In the genomic region with DNA sequence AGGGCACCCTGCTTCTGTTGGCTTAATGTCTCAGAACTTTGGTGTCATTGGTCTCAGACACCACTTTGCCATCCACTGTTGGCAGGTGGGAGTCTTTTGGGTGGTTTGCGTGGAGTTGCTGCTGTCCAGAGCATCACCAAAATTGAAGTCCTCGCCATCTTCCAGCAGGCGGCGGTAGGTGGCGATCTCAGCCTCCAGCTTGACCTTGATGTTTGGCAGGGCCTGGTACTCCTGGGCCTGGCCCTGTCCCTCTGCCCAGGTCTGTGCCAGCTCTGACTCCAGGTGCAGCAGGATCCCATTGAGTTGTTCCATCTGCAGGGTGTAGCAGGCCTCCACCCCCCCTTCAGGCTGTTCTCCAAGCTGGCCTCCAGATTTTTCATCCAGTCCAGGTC, we compare ENCODE assay signal across 8 cellular contexts. TPM values are rescaled to one million over a fixed set of nuclear protein-coding genes. Genes with fewer than 3 reads are reported as not detected.
DNase-seq lines count a peak whose midpoint lies in the region; ATAC-seq and TF ChIP-seq lines count a peak whose summit lies in the region.
"Not testable (repeated sequence)": the region's sequence is repeated elsewhere in the genome, so short reads cannot be mapped to it uniquely, and the experiment has no call there.
"Had no signal": no experiment of that assay in that cellular context is flagged by ENCODE, and none has a peak within 500 bp of the region (broad histone marks: within the 10 kb centered on the region; RNA-seq: fewer than 3 reads in every experiment).

No MANE protein-coding gene starts in this region.

- H3K27me3 ChIP-seq in GM06990 (replicated peaks; ENCODE audit: control insufficient read depth, insufficient read depth, low read length); H9 (ENCODE audit: insufficient read depth, low read length): not testable (repeated sequence)

- not testable (repeated sequence) for H2AFZ ChIP-seq in H9 (ENCODE audit: low read length)

- not testable (repeated sequence) for H3K23me2 ChIP-seq in H9 (ENCODE audit: insufficient read length, low read depth, low read length, poor library complexity, severe bottlenecking)

- H3K36me3 Mint-ChIP-seq in H9 (ENCODE audit: insufficient read depth in 1 of 3, low read depth in 3 of 3); T-helper 17 cell (ENCODE audit: low read depth); stimulated activated naive CD8-positive, alpha-beta T cell treated with anti-CD3 and anti-CD28 coated beads, Interleukin-15, Interleukin-2, amounts not matched to agents 100 ng/mL and 50 ng/mL, for 24 hours (ENCODE audit: low read depth): not testable (repeated sequence)
- peaks cover 49% of the 10 kb centered on the region for H3K36me3 Mint-ChIP-seq in activated CD8-positive, alpha-beta T cell treated with anti-CD3 and anti-CD28 coated beads for 36 hours (ENCODE audit: low read depth)
- peaks cover 73% of the 10 kb centered on the region for H3K36me3 Mint-ChIP-seq in activated naive CD4-positive, alpha-beta T cell treated with anti-CD3 and anti-CD28 coated beads, Interleukin-2, amount 10 ng/mL, durations not matched to agents 7 days and 5 days
- peaks cover 10% of the 10 kb centered on the region for H3K36me3 Mint-ChIP-seq in effector memory CD8-positive, alpha-beta T cell (ENCODE audit: insufficient read depth)

- not testable (repeated sequence) for H2BK120ac ChIP-seq in H9 (ENCODE audit: low read depth, low read length, poor library complexity, severe bottlenecking)

- not testable (repeated sequence) for H3K36me3 ChIP-seq in GM06990 (ENCODE audit: control insufficient read depth, insufficient read depth, low read length)

- not testable (repeated sequence) for H4K5ac ChIP-seq in H9 (ENCODE audit: insufficient read length, low read depth, low read length)

- H3K4me3 ChIP-seq in GM06990 (replicated peaks; ENCODE audit: low read depth, low read length): not testable (repeated sequence)

- not testable (repeated sequence) for H3K27ac ChIP-seq in H9 (ENCODE audit: insufficient read length, low read depth, low read length)

- H3K14ac ChIP-seq in H9 (ENCODE audit: insufficient read depth, low read length): not testable (repeated sequence)

- H2AK5ac ChIP-seq in H9 (ENCODE audit: insufficient read length, low read length): not testable (repeated sequence)

- H2BK20ac ChIP-seq in H9 (ENCODE audit: low read depth, low read length, poor library complexity, severe bottlenecking): not testable (repeated sequence)

- H3K18ac ChIP-seq in H9 (ENCODE audit: insufficient read length, low read depth, low read length): not testable (repeated sequence)

- not testable (repeated sequence) for ATAC-seq in T-helper 17 cell; activated CD8-positive, alpha-beta T cell treated with anti-CD3 and anti-CD28 coated beads for 36 hours; effector memory CD8-positive, alpha-beta T cell (replicated peaks)

- H3K23ac ChIP-seq in H9 (ENCODE audit: insufficient read length, low read depth, low read length): not testable (repeated sequence)

- not testable (repeated sequence) for H3K56ac ChIP-seq in H9 (ENCODE audit: insufficient read length, low read depth, low read length)

- POLR2A ChIA-PET in activated CD8-positive, alpha-beta T cell treated with anti-CD3 and anti-CD28 coated beads for 36 hours (lab: Charles Lee): interaction anchor here (0.7 to 5.0 kb wide), 13 partner anchors 14 to 174 kb away, joined by 3 to 50 read pairs (median 4); a partner anchor contains a TSS

- H3K79me2 ChIP-seq in H9 (ENCODE audit: insufficient read depth, low read length): not testable (repeated sequence)

- H3K79me1 ChIP-seq in H9 (ENCODE audit: insufficient read depth, low read depth, low read length, poor library complexity, severe bottlenecking): not testable (repeated sequence)

- not testable (repeated sequence) for DNase-seq in GM06990 (ENCODE audit: extremely low read depth, insufficient read length); H9; T-helper 17 cell; activated CD8-positive, alpha-beta T cell treated with anti-CD3 and anti-CD28 coated beads for 36 hours; activated naive CD4-positive, alpha-beta T cell treated with anti-CD3 and anti-CD28 coated beads, Interleukin-2, amount 10 ng/mL, durations not matched to agents 7 days and 5 days; effector memory CD8-positive, alpha-beta T cell

- not testable (repeated sequence) for H3K4me3 Mint-ChIP-seq in H9; activated naive CD4-positive, alpha-beta T cell treated with anti-CD3 and anti-CD28 coated beads, Interleukin-2, amount 10 ng/mL, durations not matched to agents 7 days and 5 days
- peak overlapping the region; percentile 41 for H3K4me3 Mint-ChIP-seq in T-helper 17 cell
- H3K4me3 Mint-ChIP-seq in activated CD8-positive, alpha-beta T cell treated with anti-CD3 and anti-CD28 coated beads for 36 hours: peak overlapping the region; percentile 16
- H3K4me3 Mint-ChIP-seq in effector memory CD8-positive, alpha-beta T cell: peak overlapping the region; percentile 7 to 49
- H3K4me3 Mint-ChIP-seq in stimulated activated naive CD8-positive, alpha-beta T cell treated with anti-CD3 and anti-CD28 coated beads, Interleukin-15, Interleukin-2, amounts not matched to agents 100 ng/mL and 50 ng/mL, for 24 hours: peak overlapping the region; percentile 15

- WGBS in H9 (ENCODE audit: extremely low coverage, insufficient read length, low lambda C conversion rate): no CpG with 5 or more reads among the region's 5 CpGs

- H2BK15ac ChIP-seq in H9 (ENCODE audit: low read depth, low read length): not testable (repeated sequence)

- H4K20me1 ChIP-seq in H9 (ENCODE audit: control insufficient read depth, insufficient read depth, insufficient read length): not testable (repeated sequence)

- H3K4me1 ChIP-seq in H9 (ENCODE audit: insufficient read depth, low read length): not testable (repeated sequence)

- peak overlapping the region in 1 of 3 experiments; percentile 50; a peak in 1 of 7 replicates for H3K27ac Mint-ChIP-seq in H9
- H3K27ac Mint-ChIP-seq in T-helper 17 cell: peak overlapping the region; percentile 74
- peak overlapping the region; percentile 93 for H3K27ac Mint-ChIP-seq in activated CD8-positive, alpha-beta T cell treated with anti-CD3 and anti-CD28 coated beads for 36 hours
- peak overlapping the region; percentile 11 for H3K27ac Mint-ChIP-seq in activated naive CD4-positive, alpha-beta T cell treated with anti-CD3 and anti-CD28 coated beads, Interleukin-2, amount 10 ng/mL, durations not matched to agents 7 days and 5 days
- H3K27ac Mint-ChIP-seq in effector memory CD8-positive, alpha-beta T cell: peak overlapping the region; percentile 77 to 90
- H3K27ac Mint-ChIP-seq in stimulated activated naive CD8-positive, alpha-beta T cell treated with anti-CD3 and anti-CD28 coated beads, Interleukin-15, Interleukin-2, amounts not matched to agents 100 ng/mL and 50 ng/mL, for 24 hours: peak overlapping the region; percentile 91

- H3K9me3 Mint-ChIP-seq in H9: peaks cover 0 to 11% of the 10 kb centered on the region in 2 experiments; a peak in 2 of 5 replicates
- H3K9me3 Mint-ChIP-seq in activated CD8-positive, alpha-beta T cell treated with anti-CD3 and anti-CD28 coated beads for 36 hours: peaks cover 12% of the 10 kb centered on the region
- peaks cover 33% of the 10 kb centered on the region for H3K9me3 Mint-ChIP-seq in activated naive CD4-positive, alpha-beta T cell treated with anti-CD3 and anti-CD28 coated beads, Interleukin-2, amount 10 ng/mL, durations not matched to agents 7 days and 5 days
- not testable (repeated sequence) for H3K9me3 Mint-ChIP-seq in effector memory CD8-positive, alpha-beta T cell
- peaks cover 10% of the 10 kb centered on the region for H3K9me3 Mint-ChIP-seq in stimulated activated naive CD8-positive, alpha-beta T cell treated with anti-CD3 and anti-CD28 coated beads, Interleukin-15, Interleukin-2, amounts not matched to agents 100 ng/mL and 50 ng/mL, for 24 hours

- not testable (repeated sequence) for H2BK12ac ChIP-seq in H9 (ENCODE audit: insufficient read length, low read depth, low read length)

- H3K9me3 ChIP-seq in H9 (ENCODE audit: control insufficient read depth, low read depth, low read length); T-helper 17 cell (ENCODE audit: control insufficient read depth, low read length, poor library complexity, severe bottlenecking): not testable (repeated sequence)

- H4K91ac ChIP-seq in H9 (ENCODE audit: insufficient read length, low read depth, low read length): not testable (repeated sequence)

- H3K4me1 Mint-ChIP-seq in H9: not testable (repeated sequence)
- peaks cover 32% of the 10 kb centered on the region for H3K4me1 Mint-ChIP-seq in T-helper 17 cell
- H3K4me1 Mint-ChIP-seq in activated CD8-positive, alpha-beta T cell treated with anti-CD3 and anti-CD28 coated beads for 36 hours (ENCODE audit: low read depth): peaks cover 68% of the 10 kb centered on the region
- peaks cover 43% of the 10 kb centered on the region for H3K4me1 Mint-ChIP-seq in activated naive CD4-positive, alpha-beta T cell treated with anti-CD3 and anti-CD28 coated beads, Interleukin-2, amount 10 ng/mL, durations not matched to agents 7 days and 5 days
- peaks cover 46 to 50% of the 10 kb centered on the region in 2 donors for H3K4me1 Mint-ChIP-seq in effector memory CD8-positive, alpha-beta T cell (ENCODE audit: low read depth in 2 of 2)
- peaks cover 74% of the 10 kb centered on the region for H3K4me1 Mint-ChIP-seq in stimulated activated naive CD8-positive, alpha-beta T cell treated with anti-CD3 and anti-CD28 coated beads, Interleukin-15, Interleukin-2, amounts not matched to agents 100 ng/mL and 50 ng/mL, for 24 hours (ENCODE audit: low read depth)

- TF ChIP-seq CTCF in GM06990 (IDR thresholded peaks at IDR 0.05; ENCODE audit: insufficient read depth, low read length, poor library complexity, severe bottlenecking) (peak; percentile 35), H9 (conservative IDR thresholded peaks at IDR 0.05) (peak; percentile 50)
- TF ChIP-seq CTCF in activated CD8-positive, alpha-beta T cell treated with anti-CD3 and anti-CD28 coated beads for 36 hours (IDR thresholded peaks at IDR 0.05): not testable (repeated sequence)

- H3K4ac ChIP-seq in H9 (ENCODE audit: low read depth, low read length): not testable (repeated sequence)

- not testable (repeated sequence) for H3K4me2 ChIP-seq in H9 (ENCODE audit: insufficient read depth, insufficient read length, low read length)

- CTCF ChIA-PET in activated CD8-positive, alpha-beta T cell treated with anti-CD3 and anti-CD28 coated beads for 36 hours (lab: Charles Lee): interaction anchor here (1.4 to 2.0 kb wide), 4 partner anchors 15 to 123 kb away, joined by 3 to 13 read pairs (median 6); no protein-coding TSS in a partner anchor
- CTCF ChIA-PET in activated naive CD4-positive, alpha-beta T cell treated with anti-CD3 and anti-CD28 coated beads, Interleukin-2, amount 10 ng/mL, durations not matched to agents 7 days and 5 days (lab: Charles Lee): interaction anchor here (0.9 to 1.7 kb wide), 3 partner anchors 24 to 51 kb away, joined by 3 to 5 read pairs (median 4); no protein-coding TSS in a partner anchor

- not testable (repeated sequence) for H3T11ph ChIP-seq in H9 (ENCODE audit: low read length)

- H3K27me3 Mint-ChIP-seq in H9 (ENCODE audit: low read depth); T-helper 17 cell; activated CD8-positive, alpha-beta T cell treated with anti-CD3 and anti-CD28 coated beads for 36 hours; activated naive CD4-positive, alpha-beta T cell treated with anti-CD3 and anti-CD28 coated beads, Interleukin-2, amount 10 ng/mL, durations not matched to agents 7 days and 5 days; effector memory CD8-positive, alpha-beta T cell; stimulated activated naive CD8-positive, alpha-beta T cell treated with anti-CD3 and anti-CD28 coated beads, Interleukin-15, Interleukin-2, amounts not matched to agents 100 ng/mL and 50 ng/mL, for 24 hours: not testable (repeated sequence)

- not testable (repeated sequence) for H2BK5ac ChIP-seq in H9 (ENCODE audit: insufficient read length, low read length)

- intact Hi-C loops in activated CD8-positive, alpha-beta T cell treated with anti-CD3 and anti-CD28 coated beads for 36 hours (cut with micrococcal nuclease): not testable (repeated sequence)

- H3K9ac ChIP-seq in H9 (ENCODE audit: extremely low read depth, insufficient read length, low read length): not testable (repeated sequence)

- not testable (repeated sequence) for H4K8ac ChIP-seq in H9 (replicated peaks; ENCODE audit: insufficient read length, low read depth, low read length)

RNA-seq across cellular contexts. Expression of a gene that starts 57.8 kb away (rescaled TPM):
- total RNA-seq in H9 (2021): not detected in 2 replicates
- total RNA-seq in T-helper 17 cell: 100 to 1,000 TPM; 174 to 177 TPM
- total RNA-seq in activated CD8-positive, alpha-beta T cell treated with anti-CD3 and anti-CD28 coated beads for 36 hours: 10 to 100 TPM; 94.2 to 97.3 TPM
- total RNA-seq: SK-MEL-5 had no signal

Comparison
In these comparisons a context has a peak if more than half of its experiments do, and no peak if none do; other contexts are left out.
1. RNA of a gene that starts 57.8 kb away (total RNA-seq): 174 to 177 TPM in T-helper 17 cell and 94.2 to 97.3 TPM in activated CD8-positive, alpha-beta T cell treated with anti-CD3 and anti-CD28 coated beads for 36 hours; not detected in H9; every median in the first group is over 10 times any median in the second.